1 cellular context compared by ENCODE assay signal in genomic region chr11:120057595-120058581, GRCh38.
TF ChIP-seq lines count a peak whose summit lies in the region.

No MANE protein-coding gene starts in this region.

TF ChIP-seq in HepG2, 621 proteins besides CTCF, POLR2A, EP300 and RAD21 (continued from another document):
- TF ChIP-seq CREB1 (IDR thresholded peaks at IDR 0.05) = peak; percentile 71
- no peak for TF ChIP-seq CREB1 (CRISPR knock-in tag; IDR thresholded peaks at IDR 0.05)
TF ChIP-seq in HepG2: peak in this region for 3.
